ENCODE assay signal across 26 cellular contexts in the genomic region with DNA sequence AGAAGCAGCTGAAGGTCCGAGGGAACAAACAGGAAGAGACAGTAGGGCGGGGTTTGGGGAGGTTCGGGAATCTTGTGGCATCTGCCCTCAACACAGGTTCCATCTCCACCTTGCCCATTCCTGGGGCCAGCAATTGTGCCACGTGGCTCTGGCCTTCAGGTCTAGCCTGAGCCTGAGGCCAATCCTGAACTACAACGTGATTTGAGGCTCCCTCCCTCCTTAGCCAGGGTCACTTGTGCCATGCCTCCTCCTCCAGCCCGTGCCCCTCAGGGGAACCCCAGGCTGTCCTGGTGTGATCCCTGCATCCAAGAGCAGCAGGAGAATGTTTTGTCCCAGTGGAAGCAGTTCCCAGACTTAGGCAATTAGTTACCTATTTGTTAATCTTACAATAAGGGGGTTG. TPM values are rescaled to one million over a fixed set of nuclear protein-coding genes. Genes with fewer than 3 reads are reported as not detected.
DNase-seq lines count a peak whose midpoint lies in the region; ATAC-seq, FAIRE-seq and TF ChIP-seq lines count a peak whose summit lies in the region.
"Had no signal": no experiment of that assay in that cellular context is flagged by ENCODE, and none has a peak within 500 bp of the region (broad histone marks: within the 10 kb centered on the region; RNA-seq: fewer than 3 reads in every experiment).

No MANE protein-coding gene starts in this region.

- TF ChIP-seq CTCF in HepG2 (CRISPR knock-in tag; IDR thresholded peaks at IDR 0.05) (no peak), right lobe of liver (IDR thresholded peaks at IDR 0.05) (no peak), esophagus muscularis mucosa (IDR thresholded peaks at IDR 0.05) (no peak), neutrophil (IDR thresholded peaks at IDR 0.05) (no peak)

- no peak overlapping the region for H3K4me2 ChIP-seq in HepG2 (ENCODE audit: low read depth, low read length)
- H3K4me2 ChIP-seq: A549 had no signal

- H3K4me3 Mint-ChIP-seq in activated CD8-positive, alpha-beta T cell treated with anti-CD3 and anti-CD28 coated beads, Interleukin-2, amount 10 ng/mL, durations not matched to agents 7 days and 5 days: no peak overlapping the region
- no peak overlapping the region for H3K4me3 Mint-ChIP-seq in stimulated activated memory B cell treated with anti-CD40 and anti-IgM and Interleukin-4, amounts not matched to agents 10 μg/mL and 1 μg/mL and 100 μg/mL, for 72 hours
- H3K4me3 Mint-ChIP-seq: CD4-positive, CD25-positive, alpha-beta regulatory T cell; CD8-positive, alpha-beta memory T cell had no signal

- peaks cover 2 to 28% of the 10 kb centered on the region in 2 experiments; a peak in 4 of 5 replicates for H3K27me3 ChIP-seq in HepG2 (ENCODE audit: control insufficient read depth in 1 of 2, insufficient read depth in 2 of 2, low read length in 2 of 2)
- no peaks in the 10 kb centered on the region for H3K27me3 ChIP-seq in right lobe of liver
- H3K27me3 ChIP-seq in esophagus muscularis mucosa: no peaks in the 10 kb centered on the region
- H3K27me3 ChIP-seq in neutrophil: peaks cover 3% of the 10 kb centered on the region

- in situ Hi-C loops in HepG2 (cut with HindIII; ENCODE audit: extremely low pct_ligation_motif_present, low pct_unique_long_range_greater_than_20kb): no loop called here

- no peak for TF ChIP-seq POLR2A in HepG2 (IDR thresholded peaks at IDR 0.05; ENCODE audit: insufficient read depth in 1 of 2, low read depth in 2 of 2, low read length in 2 of 2)
- TF ChIP-seq POLR2A in right lobe of liver (IDR thresholded peaks at IDR 0.05): no peak
- no peak for TF ChIP-seq POLR2A in esophagus muscularis mucosa (IDR thresholded peaks at IDR 0.05; ENCODE audit: low read depth)

- FAIRE-seq in HepG2 (lab: Jason Lieb, UNC): no peak
- FAIRE-seq: A549, GM12891, H54, K562 had no signal

- CTCF ChIA-PET in HepG2 (lab: Yijun Ruan, JAX; ENCODE audit: low intra/inter-chr PET ratio, low total read pairs): no interaction called here
- CTCF ChIA-PET in activated CD8-positive, alpha-beta T cell treated with anti-CD3 and anti-CD28 coated beads, Interleukin-2, amount 10 ng/mL, durations not matched to agents 7 days and 5 days (lab: Charles Lee): no interaction called here

- H3K4me1 ChIP-seq in HepG2 (ENCODE audit: insufficient read depth, low read length) (peaks cover 13% of the 10 kb centered on the region), right lobe of liver (no peaks in the 10 kb centered on the region), esophagus muscularis mucosa (peaks cover 0 to 63% (median 50%) of the 10 kb centered on the region in 4 donors), neutrophil (ENCODE audit: control insufficient read depth in 1 of 2, insufficient read depth in 1 of 2, low read depth in 1 of 2, low read length in 1 of 2) (no peaks in the 10 kb centered on the region)
- H3K4me1 ChIP-seq: A549 had no signal

- ATAC-seq in HepG2 (no peak), right lobe of liver (no peak)
- ATAC-seq in activated CD8-positive, alpha-beta T cell treated with anti-CD3 and anti-CD28 coated beads, Interleukin-2, amount 10 ng/mL, durations not matched to agents 7 days and 5 days: no peak
- no peak for ATAC-seq in stimulated activated memory B cell treated with anti-CD40 and anti-IgM and Interleukin-4, amounts not matched to agents 10 μg/mL and 1 μg/mL and 100 μg/mL, for 72 hours
- no peak for ATAC-seq in stimulated activated naive CD8-positive, alpha-beta T cell treated with anti-CD3 and anti-CD28 coated beads, Interleukin-15, Interleukin-2, amounts not matched to agents 100 U/mL and 50 U/mL, for 24 hours
- ATAC-seq: A549, K562 had no signal

- H3K4me3 ChIP-seq in HepG2 (replicated peaks in 1 of 3; ENCODE audit: insufficient read depth in 1 of 3, low read depth in 2 of 3, low read length in 3 of 3) (no peak overlapping the region), right lobe of liver (no peak overlapping the region), esophagus muscularis mucosa (no peak overlapping the region), neutrophil (ENCODE audit: low read depth in 1 of 2, low read length in 1 of 2) (no peak overlapping the region)
- H3K4me3 ChIP-seq: A549, GM23248, K562 had no signal

- H3K4me1 Mint-ChIP-seq in activated CD8-positive, alpha-beta T cell treated with anti-CD3 and anti-CD28 coated beads, Interleukin-2, amount 10 ng/mL, durations not matched to agents 7 days and 5 days (ENCODE audit: low read depth): peaks cover 6% of the 10 kb centered on the region
- no peaks in the 10 kb centered on the region for H3K4me1 Mint-ChIP-seq in stimulated activated memory B cell treated with anti-CD40 and anti-IgM and Interleukin-4, amounts not matched to agents 10 μg/mL and 1 μg/mL and 100 μg/mL, for 72 hours
- H3K4me1 Mint-ChIP-seq: CD4-positive, CD25-positive, alpha-beta regulatory T cell had no signal

- no peaks in the 10 kb centered on the region for H3K36me3 Mint-ChIP-seq in activated CD8-positive, alpha-beta T cell treated with anti-CD3 and anti-CD28 coated beads, Interleukin-2, amount 10 ng/mL, durations not matched to agents 7 days and 5 days (ENCODE audit: low read depth)
- no peaks in the 10 kb centered on the region for H3K36me3 Mint-ChIP-seq in stimulated activated memory B cell treated with anti-CD40 and anti-IgM and Interleukin-4, amounts not matched to agents 10 μg/mL and 1 μg/mL and 100 μg/mL, for 72 hours
- H3K36me3 Mint-ChIP-seq: CD4-positive, CD25-positive, alpha-beta regulatory T cell; CD8-positive, alpha-beta memory T cell had no signal

- H3K79me2 ChIP-seq in HepG2 (ENCODE audit: insufficient read depth, low read length): no peaks in the 10 kb centered on the region

- H3K27ac Mint-ChIP-seq in activated CD8-positive, alpha-beta T cell treated with anti-CD3 and anti-CD28 coated beads, Interleukin-2, amount 10 ng/mL, durations not matched to agents 7 days and 5 days: no peak overlapping the region
- no peak overlapping the region for H3K27ac Mint-ChIP-seq in stimulated activated memory B cell treated with anti-CD40 and anti-IgM and Interleukin-4, amounts not matched to agents 10 μg/mL and 1 μg/mL and 100 μg/mL, for 72 hours
- H3K27ac Mint-ChIP-seq: CD4-positive, CD25-positive, alpha-beta regulatory T cell; CD8-positive, alpha-beta memory T cell had no signal

- H3K27me3 Mint-ChIP-seq in activated CD8-positive, alpha-beta T cell treated with anti-CD3 and anti-CD28 coated beads, Interleukin-2, amount 10 ng/mL, durations not matched to agents 7 days and 5 days (ENCODE audit: low read depth): peaks cover 3% of the 10 kb centered on the region
- H3K27me3 Mint-ChIP-seq in stimulated activated memory B cell treated with anti-CD40 and anti-IgM and Interleukin-4, amounts not matched to agents 10 μg/mL and 1 μg/mL and 100 μg/mL, for 72 hours: peaks cover 11% of the 10 kb centered on the region
- H3K27me3 Mint-ChIP-seq: CD4-positive, CD25-positive, alpha-beta regulatory T cell had no signal

- H3K36me3 ChIP-seq in HepG2 (replicated peaks in 1 of 2; ENCODE audit: control insufficient read depth in 1 of 2, insufficient read depth in 2 of 2, low read length in 2 of 2) (no peaks in the 10 kb centered on the region), right lobe of liver (no peaks in the 10 kb centered on the region), esophagus muscularis mucosa (no peaks in the 10 kb centered on the region), neutrophil (no peaks in the 10 kb centered on the region)

- H3K9me3 ChIP-seq in HepG2 (ENCODE audit: low read length) (no peaks in the 10 kb centered on the region), right lobe of liver (no peaks in the 10 kb centered on the region), esophagus muscularis mucosa (no peaks in the 10 kb centered on the region), neutrophil (no peaks in the 10 kb centered on the region)
- H3K9me3 ChIP-seq: A549 had no signal

- no peaks in the 10 kb centered on the region for H3K9me3 Mint-ChIP-seq in activated CD8-positive, alpha-beta T cell treated with anti-CD3 and anti-CD28 coated beads, Interleukin-2, amount 10 ng/mL, durations not matched to agents 7 days and 5 days (ENCODE audit: insufficient read depth)
- no peaks in the 10 kb centered on the region for H3K9me3 Mint-ChIP-seq in stimulated activated memory B cell treated with anti-CD40 and anti-IgM and Interleukin-4, amounts not matched to agents 10 μg/mL and 1 μg/mL and 100 μg/mL, for 72 hours
- H3K9me3 Mint-ChIP-seq: CD8-positive, alpha-beta memory T cell had no signal

- H3K27ac ChIP-seq in HepG2 (ENCODE audit: extremely low read length, insufficient read depth, low read length) (no peak overlapping the region), right lobe of liver (no peak overlapping the region), esophagus muscularis mucosa (replicated peaks in 1 of 4) (peak overlapping the region in 3 of 4 donors; percentile 33 to 69 (median 58)), neutrophil (peak overlapping the region; percentile 33)
- H3K27ac ChIP-seq: 22Rv1, A549, GM23248, HL-60 had no signal

- intact Hi-C loops in HepG2 (cut with micrococcal nuclease; ENCODE audit: unreplicated experiment): no loop called here
- intact Hi-C loops in right lobe of liver (cut with DNase I): loop anchor here (5.0 to 10.0 kb wide), 3 partner anchors 158 to 258 kb away; no protein-coding TSS in a partner anchor
- intact Hi-C loops in esophagus muscularis mucosa (cut with DNase I): no loop called here

- no peak for TF ChIP-seq RAD21 in HepG2 (CRISPR knock-in tag; IDR thresholded peaks at IDR 0.05)

- TF ChIP-seq EP300 in HepG2 (IDR thresholded peaks at IDR 0.05; ENCODE audit: low read depth in 2 of 2, low read length in 2 of 2) (no peak), HepG2 (CRISPR knock-in tag; IDR thresholded peaks at IDR 0.05; ENCODE audit: borderline replicate concordance) (no peak), esophagus muscularis mucosa (IDR thresholded peaks at IDR 0.05) (peak; percentile 6)

- BruUV-seq in HepG2 (replicated peaks; lab: Mats Ljungman, UMichigan): no TSS peak

- DNase-seq in HepG2 (ENCODE audit: low spot score) (no peak), right lobe of liver (no peak), esophagus muscularis mucosa (ENCODE audit: extremely low spot score) (peak; percentile 68)
- DNase-seq in activated CD8-positive, alpha-beta T cell treated with anti-CD3 and anti-CD28 coated beads, Interleukin-2, amount 10 ng/mL, durations not matched to agents 7 days and 5 days: no peak
- no peak for DNase-seq in stimulated activated naive CD8-positive, alpha-beta T cell treated with anti-CD3 and anti-CD28 coated beads, Interleukin-15, Interleukin-2, amounts not matched to agents 100 U/mL and 50 U/mL, for 24 hours
- DNase-seq: CD4-positive, CD25-positive, alpha-beta regulatory T cell; CD8-positive, alpha-beta memory T cell; COR-L47; DMS 273 treated with DMSO at 0.1 percent for 48 hours; DMS53; DND-41; EL; GM23248; HCEC 1CT; IMR-90 had no signal

- H3K9ac ChIP-seq in HepG2 (ENCODE audit: insufficient read depth, low read depth, low read length): no peak overlapping the region
- H3K9ac ChIP-seq: GM23248 had no signal

- H2AFZ ChIP-seq in HepG2 (ENCODE audit: low read length): no peak overlapping the region
- H2AFZ ChIP-seq: GM23248 had no signal

- POLR2A ChIA-PET in HepG2 (lab: Yijun Ruan, JAX): no interaction called here
- POLR2A ChIA-PET in activated CD8-positive, alpha-beta T cell treated with anti-CD3 and anti-CD28 coated beads, Interleukin-2, amount 10 ng/mL, durations not matched to agents 7 days and 5 days (lab: Charles Lee): no interaction called here

- H4K20me1 ChIP-seq in HepG2 (ENCODE audit: insufficient read depth, low read length): no peaks in the 10 kb centered on the region

- WGBS in HepG2 (ENCODE audit: low lambda C conversion rate): 14% methylated on average over 6 of the region's 6 CpGs
- 40% methylated on average over 2 of the region's 6 CpGs for WGBS in right lobe of liver (ENCODE audit: insufficient coverage, low coverage, low lambda C conversion rate, missing lambda C conversion rate)
- no CpG with 5 or more reads among the region's 6 CpGs for WGBS in esophagus muscularis mucosa

RNA-seq across cellular contexts. Expression of a gene that starts 3.0 kb away (rescaled TPM):
- total RNA-seq in HepG2 (2016; rRNA removed; fragmentation: Illumina TruSeq; extraction: Trizol) (0.07 TPM in 1 of 2 replicates, not detected in the other), right lobe of liver (not detected), esophagus muscularis mucosa (not detected)
- total RNA-seq in HepG2 (2016; cell fraction: cytosol; rRNA removed; fragmentation: Illumina TruSeq; extraction: Trizol; ENCODE audit: low read depth): not detected in 2 replicates
- not detected in 2 replicates for total RNA-seq in HepG2 (2016; cell fraction: insoluble cytoplasmic fraction; rRNA removed; fragmentation: Illumina TruSeq; extraction: Trizol)
- total RNA-seq in HepG2 (2016; cell fraction: membrane; rRNA removed; fragmentation: Illumina TruSeq; extraction: Trizol): not detected in 2 replicates
- total RNA-seq in HepG2 (2016; cell fraction: nucleus; rRNA removed; fragmentation: Illumina TruSeq; extraction: Trizol): not detected in 2 replicates
- not detected in 2 replicates for polyA plus RNA-seq in HepG2 (2011; rRNA removed)
- not detected in 2 replicates for polyA plus RNA-seq in HepG2 (2011; cell fraction: cytosol; rRNA removed)
- not detected in 2 replicates for polyA plus RNA-seq in HepG2 (2011; cell fraction: nucleus; rRNA removed)
- not detected in 2 replicates for polyA plus RNA-seq in HepG2 (2012)
- not detected in 2 replicates for polyA plus RNA-seq in HepG2 (2016; cell fraction: cytosol; fragmentation: Illumina TruSeq; extraction: Trizol; ENCODE audit: low read depth)
- polyA plus RNA-seq in HepG2 (2016; cell fraction: insoluble cytoplasmic fraction; fragmentation: Illumina TruSeq; extraction: Trizol; ENCODE audit: low read depth): not detected in 2 replicates
- not detected in 2 replicates for polyA plus RNA-seq in HepG2 (2016; cell fraction: membrane; fragmentation: Illumina TruSeq; extraction: Trizol; ENCODE audit: low read depth)
- polyA plus RNA-seq in HepG2 (2016; cell fraction: nucleus; fragmentation: Illumina TruSeq; extraction: Trizol; ENCODE audit: insufficient read depth, low read depth): not detected in 2 replicates
- polyA minus RNA-seq in HepG2 (2011; rRNA and poly(A)+ RNA removed; ENCODE audit: low replicate concordance): not detected in 2 replicates
- not detected in 2 replicates for polyA minus RNA-seq in HepG2 (2011; cell fraction: cytosol; rRNA and poly(A)+ RNA removed)
- 0.25 TPM in 1 of 2 replicates, not detected in the other for polyA minus RNA-seq in HepG2 (2011; cell fraction: nucleus; rRNA and poly(A)+ RNA removed)
- not detected for total RNA-seq in activated CD8-positive, alpha-beta T cell treated with anti-CD3 and anti-CD28 coated beads, Interleukin-2, amount 10 ng/mL, durations not matched to agents 7 days and 5 days
- total RNA-seq: CD4-positive, CD25-positive, alpha-beta regulatory T cell; CD8-positive, alpha-beta memory T cell; G401; GM23248; HT1080; IMR-90; K562 had no signal
- polyA plus RNA-seq: A549; BJ; CD4-positive, CD25-positive, alpha-beta regulatory T cell; CD8-positive, alpha-beta memory T cell; GM23248; IMR-90; K562 had no signal

RNA-seq across cellular contexts. Expression of a gene that starts 34.4 kb away (rescaled TPM):
- total RNA-seq in HepG2 (2016; rRNA removed; fragmentation: Illumina TruSeq; extraction: Trizol) (0.15 TPM in 1 of 2 replicates, not detected in the other), right lobe of liver (not detected), esophagus muscularis mucosa (not detected)
- total RNA-seq in HepG2 (2016; cell fraction: cytosol; rRNA removed; fragmentation: Illumina TruSeq; extraction: Trizol; ENCODE audit: low read depth): not detected in 2 replicates
- not detected in 2 replicates for total RNA-seq in HepG2 (2016; cell fraction: insoluble cytoplasmic fraction; rRNA removed; fragmentation: Illumina TruSeq; extraction: Trizol)
- total RNA-seq in HepG2 (2016; cell fraction: membrane; rRNA removed; fragmentation: Illumina TruSeq; extraction: Trizol): not detected in 2 replicates
- total RNA-seq in HepG2 (2016; cell fraction: nucleus; rRNA removed; fragmentation: Illumina TruSeq; extraction: Trizol): not detected in 2 replicates
- polyA plus RNA-seq in HepG2 (2011; rRNA removed): not detected in 2 replicates
- not detected in 2 replicates for polyA plus RNA-seq in HepG2 (2011; cell fraction: cytosol; rRNA removed)
- not detected in 2 replicates for polyA plus RNA-seq in HepG2 (2011; cell fraction: nucleus; rRNA removed)
- not detected in 2 replicates for polyA plus RNA-seq in HepG2 (2012)
- polyA plus RNA-seq in HepG2 (2016; cell fraction: cytosol; fragmentation: Illumina TruSeq; extraction: Trizol; ENCODE audit: low read depth): not detected in 2 replicates
- not detected in 2 replicates for polyA plus RNA-seq in HepG2 (2016; cell fraction: insoluble cytoplasmic fraction; fragmentation: Illumina TruSeq; extraction: Trizol; ENCODE audit: low read depth)
- polyA plus RNA-seq in HepG2 (2016; cell fraction: membrane; fragmentation: Illumina TruSeq; extraction: Trizol; ENCODE audit: low read depth): not detected in 2 replicates
- polyA plus RNA-seq in HepG2 (2016; cell fraction: nucleus; fragmentation: Illumina TruSeq; extraction: Trizol; ENCODE audit: insufficient read depth, low read depth): not detected in 2 replicates
- polyA minus RNA-seq in HepG2 (2011; rRNA and poly(A)+ RNA removed; ENCODE audit: low replicate concordance): not detected in 2 replicates
- not detected in 2 replicates for polyA minus RNA-seq in HepG2 (2011; cell fraction: cytosol; rRNA and poly(A)+ RNA removed)
- not detected in 2 replicates for polyA minus RNA-seq in HepG2 (2011; cell fraction: nucleus; rRNA and poly(A)+ RNA removed)
- not detected for total RNA-seq in activated CD8-positive, alpha-beta T cell treated with anti-CD3 and anti-CD28 coated beads, Interleukin-2, amount 10 ng/mL, durations not matched to agents 7 days and 5 days
- total RNA-seq: CD4-positive, CD25-positive, alpha-beta regulatory T cell; CD8-positive, alpha-beta memory T cell; G401; GM23248; HT1080; IMR-90; K562 had no signal
- polyA plus RNA-seq: A549; BJ; CD4-positive, CD25-positive, alpha-beta regulatory T cell; CD8-positive, alpha-beta memory T cell; GM23248; IMR-90; K562 had no signal

RNA-seq across cellular contexts. Expression of a gene that starts 35.1 kb away (rescaled TPM):
- total RNA-seq in HepG2 (2016; rRNA removed; fragmentation: Illumina TruSeq; extraction: Trizol) (300 and 690 TPM in 2 replicates), right lobe of liver (1,000 to 10,000 TPM in 1 of 6 experiments, 100 to 1,000 TPM in 5; 504 to 1,394 (median 638) TPM), esophagus muscularis mucosa (1,000 to 10,000 TPM; 1,253 to 2,184 (median 1,709) TPM)
- 306 and 400 TPM in 2 replicates for total RNA-seq in HepG2 (2016; cell fraction: cytosol; rRNA removed; fragmentation: Illumina TruSeq; extraction: Trizol; ENCODE audit: low read depth)
- total RNA-seq in HepG2 (2016; cell fraction: insoluble cytoplasmic fraction; rRNA removed; fragmentation: Illumina TruSeq; extraction: Trizol): 277 and 657 TPM in 2 replicates
- total RNA-seq in HepG2 (2016; cell fraction: membrane; rRNA removed; fragmentation: Illumina TruSeq; extraction: Trizol): 267 and 341 TPM in 2 replicates
- 478 and 575 TPM in 2 replicates for total RNA-seq in HepG2 (2016; cell fraction: nucleus; rRNA removed; fragmentation: Illumina TruSeq; extraction: Trizol)
- 1,005 and 1,077 TPM in 2 replicates for polyA plus RNA-seq in HepG2 (2011; rRNA removed)
- polyA plus RNA-seq in HepG2 (2011; cell fraction: cytosol; rRNA removed): 827 and 1,616 TPM in 2 replicates
- 530 and 563 TPM in 2 replicates for polyA plus RNA-seq in HepG2 (2011; cell fraction: nucleus; rRNA removed)
- polyA plus RNA-seq in HepG2 (2012): 560 and 584 TPM in 2 replicates
- polyA plus RNA-seq in HepG2 (2016; cell fraction: cytosol; fragmentation: Illumina TruSeq; extraction: Trizol; ENCODE audit: low read depth): 569 and 650 TPM in 2 replicates
- 435 and 510 TPM in 2 replicates for polyA plus RNA-seq in HepG2 (2016; cell fraction: insoluble cytoplasmic fraction; fragmentation: Illumina TruSeq; extraction: Trizol; ENCODE audit: low read depth)
- polyA plus RNA-seq in HepG2 (2016; cell fraction: membrane; fragmentation: Illumina TruSeq; extraction: Trizol; ENCODE audit: low read depth): 388 and 429 TPM in 2 replicates
- polyA plus RNA-seq in HepG2 (2016; cell fraction: nucleus; fragmentation: Illumina TruSeq; extraction: Trizol; ENCODE audit: insufficient read depth, low read depth): 1,429 and 1,592 TPM in 2 replicates
- 60.4 and 1,528 TPM in 2 replicates for polyA minus RNA-seq in HepG2 (2011; rRNA and poly(A)+ RNA removed; ENCODE audit: low replicate concordance)
- polyA minus RNA-seq in HepG2 (2011; cell fraction: cytosol; rRNA and poly(A)+ RNA removed): 688 and 730 TPM in 2 replicates
- polyA minus RNA-seq in HepG2 (2011; cell fraction: nucleus; rRNA and poly(A)+ RNA removed): 130 and 153 TPM in 2 replicates
- total RNA-seq in activated CD8-positive, alpha-beta T cell treated with anti-CD3 and anti-CD28 coated beads, Interleukin-2, amount 10 ng/mL, durations not matched to agents 7 days and 5 days: under 1 TPM; 0.47 to 0.50 TPM

Comparison
In these comparisons a context has a peak if more than half of its experiments do, and no peak if none do; other contexts are left out.
1. intact Hi-C loops: an anchor here in right lobe of liver (5.0 to 10.0 kb wide); none called in HepG2 and esophagus muscularis mucosa.
2. H3K27ac ChIP-seq: peak in esophagus muscularis mucosa (3 of 4) and neutrophil (single experiment); none in HepG2 (single experiment) and right lobe of liver (0 of 3).
3. RNA of a gene that starts 35.1 kb away (total RNA-seq): 1,253 to 2,184 TPM in esophagus muscularis mucosa, 267 to 690 TPM in HepG2 and 504 to 1,394 TPM in right lobe of liver; 0.47 to 0.50 TPM in activated CD8-positive, alpha-beta T cell treated with anti-CD3 and anti-CD28 coated beads, Interleukin-2, amount 10 ng/mL, durations not matched to agents 7 days and 5 days; every median in the first group is over 100 times any median in the second.